In the genomic region with DNA sequence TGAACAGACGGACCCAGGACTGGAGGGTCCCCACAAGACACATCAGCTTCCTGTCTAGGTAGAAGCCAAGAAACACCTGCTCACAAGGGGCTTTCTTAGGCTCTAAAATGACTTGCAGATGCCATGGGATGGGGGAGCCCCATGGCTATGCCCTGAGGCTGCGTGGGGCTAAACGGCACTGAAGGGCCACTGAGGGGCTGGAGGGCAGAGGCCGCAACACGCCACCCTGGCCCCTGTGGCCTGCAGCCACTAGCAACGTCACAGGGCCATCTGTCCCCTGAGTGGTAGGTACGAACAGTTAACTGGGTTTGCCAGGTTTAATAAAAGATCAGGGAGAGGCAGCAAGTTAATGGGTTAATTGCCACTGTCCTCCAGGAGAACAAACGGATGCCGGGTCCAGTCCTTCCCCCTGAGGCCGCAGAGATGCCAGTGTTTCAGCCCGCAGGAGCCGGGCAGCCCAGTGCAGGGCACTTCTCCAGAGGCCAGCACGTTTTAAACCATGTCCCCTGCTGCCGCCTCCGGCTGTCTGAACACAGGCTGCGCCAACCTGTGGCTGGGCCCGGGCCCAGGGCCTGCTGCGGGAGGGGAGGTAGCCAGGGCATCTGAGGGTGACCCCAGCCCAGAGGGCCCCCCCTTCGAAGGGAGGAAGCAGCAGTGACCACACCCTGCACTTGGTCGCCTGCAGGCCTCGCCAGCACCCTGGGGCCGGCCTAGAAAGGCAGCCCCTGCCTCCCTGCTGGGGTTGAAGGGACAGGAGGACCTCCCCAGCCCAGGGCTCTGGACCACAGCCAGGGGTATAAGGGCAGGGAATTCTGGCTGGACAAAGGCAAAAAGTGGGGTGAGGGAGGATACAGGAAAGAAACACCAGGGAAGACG, we compare ENCODE assay signal across 11 cellular contexts.
DNase-seq lines count a peak whose midpoint lies in the region; ATAC-seq and TF ChIP-seq lines count a peak whose summit lies in the region.
"Had no signal": no experiment of that assay in that cellular context is flagged by ENCODE, and none has a peak within 500 bp of the region (broad histone marks: within the 10 kb centered on the region; RNA-seq: fewer than 3 reads in every experiment).

No MANE protein-coding gene starts in this region.

- peak overlapping the region in 1 of 2 experiments; percentile 20 for H3K4ac ChIP-seq in mesenchymal stem cell (ENCODE audit: low read depth in 1 of 2, low read length in 2 of 2)

- H3K4me1 ChIP-seq in endodermal cell (ENCODE audit: control insufficient read depth, insufficient read depth, low read length) (peaks cover 13% of the 10 kb centered on the region), mesenchymal stem cell (ENCODE audit: control insufficient read depth, insufficient read depth, low read depth, low read length) (peaks cover 53% of the 10 kb centered on the region)

- H3K4me2 ChIP-seq in mesenchymal stem cell (ENCODE audit: low read length, poor library complexity, severe bottlenecking) = no peak overlapping the region

- peaks cover 14% of the 10 kb centered on the region for H3K4me1 Mint-ChIP-seq in endodermal cell

- H2BK15ac ChIP-seq in mesenchymal stem cell (ENCODE audit: low read depth, poor library complexity, severe bottlenecking) = no peak overlapping the region

- peak overlapping the region; percentile 50 for H3K27ac Mint-ChIP-seq in endodermal cell
- H3K27ac Mint-ChIP-seq: activated CD4-positive, alpha-beta memory T cell treated with anti-CD3 and anti-CD28 coated beads, Interleukin-2, amount 10 ng/mL, durations not matched to agents 7 days and 5 days had no signal

- peak overlapping the region in 1 of 2 experiments; percentile 42 for H3K18ac ChIP-seq in mesenchymal stem cell (ENCODE audit: low read depth in 1 of 2, low read length in 2 of 2)

- no peak overlapping the region for H2BK120ac ChIP-seq in mesenchymal stem cell (ENCODE audit: low read depth, low read length)

- H3K4me3 Mint-ChIP-seq in endodermal cell = no peak overlapping the region
- H3K4me3 Mint-ChIP-seq: activated CD4-positive, alpha-beta memory T cell treated with anti-CD3 and anti-CD28 coated beads, Interleukin-2, amount 10 ng/mL, durations not matched to agents 7 days and 5 days had no signal

- no peak overlapping the region for H3K9ac ChIP-seq in endodermal cell (ENCODE audit: extremely low read depth, low read length, poor library complexity, severe bottlenecking)
- no peak overlapping the region for H3K9ac ChIP-seq in mesenchymal stem cell (ENCODE audit: low read length)

- peak overlapping the region in 1 of 2 experiments; percentile 16 for H2BK12ac ChIP-seq in mesenchymal stem cell (ENCODE audit: low read length in 2 of 2)

- H3K27me3 Mint-ChIP-seq in endodermal cell (ENCODE audit: insufficient read depth) = no peaks in the 10 kb centered on the region
- H3K27me3 Mint-ChIP-seq: activated CD4-positive, alpha-beta memory T cell treated with anti-CD3 and anti-CD28 coated beads, Interleukin-2, amount 10 ng/mL, durations not matched to agents 7 days and 5 days had no signal

- H3K27me3 ChIP-seq in endodermal cell (ENCODE audit: control insufficient read depth, insufficient read depth, low read length, poor library complexity, severe bottlenecking) (no peaks in the 10 kb centered on the region), mesenchymal stem cell (ENCODE audit: control insufficient read depth in 1 of 2, insufficient read depth in 1 of 2, low read length in 2 of 2) (no peaks in the 10 kb centered on the region)

- no peak overlapping the region for H4K91ac ChIP-seq in mesenchymal stem cell (ENCODE audit: low read length)

- peak overlapping the region in 1 of 2 experiments; percentile 88 for H3K14ac ChIP-seq in mesenchymal stem cell (ENCODE audit: low read length in 2 of 2)

- H2BK5ac ChIP-seq in mesenchymal stem cell (ENCODE audit: low read depth, low read length, poor library complexity, severe bottlenecking) = no peak overlapping the region

- H3K36me3 ChIP-seq in KOPT-K1 (ENCODE audit: insufficient read depth, low read length) (no peaks in the 10 kb centered on the region), endodermal cell (ENCODE audit: control insufficient read depth, insufficient read depth, low read length) (peaks cover 7% of the 10 kb centered on the region), mesenchymal stem cell (ENCODE audit: control insufficient read depth in 1 of 2, insufficient read depth in 2 of 2, low read depth in 1 of 2, low read length in 2 of 2) (peaks cover 21 to 58% of the 10 kb centered on the region in 2 experiments)
- H3K36me3 ChIP-seq: neutrophil had no signal

- no peak for TF ChIP-seq CTCF in endodermal cell (conservative IDR thresholded peaks at IDR 0.05)

- no peak overlapping the region for H2AFZ ChIP-seq in mesenchymal stem cell (ENCODE audit: low read depth, low read length)

- no peak overlapping the region for H3K23ac ChIP-seq in mesenchymal stem cell (ENCODE audit: low read length in 2 of 2)

- 90 to 92% methylated on average over 7 to 23 of the region's 23 CpGs for WGBS in endodermal cell (ENCODE audit: insufficient coverage in 1 of 2, insufficient read length in 1 of 2), 2 experiments
- WGBS in mesenchymal stem cell = 90% methylated on average over 22 of the region's 23 CpGs

- no peaks in the 10 kb centered on the region for H3K9me3 ChIP-seq in KOPT-K1 (ENCODE audit: insufficient read depth, low read length, poor library complexity, severe bottlenecking)
- no peaks in the 10 kb centered on the region for H3K9me3 ChIP-seq in endodermal cell (ENCODE audit: control insufficient read depth, low read length)
- H3K9me3 ChIP-seq in mesenchymal stem cell (ENCODE audit: control insufficient read depth, low read length) = no peaks in the 10 kb centered on the region
- H3K9me3 ChIP-seq: neutrophil had no signal

- no peak overlapping the region for H3K4me3 ChIP-seq in endodermal cell (ENCODE audit: low read length)
- no peak overlapping the region for H3K4me3 ChIP-seq in mesenchymal stem cell (ENCODE audit: insufficient read depth in 1 of 2, low read depth in 1 of 2, low read length in 2 of 2)

- no peak overlapping the region for H4K8ac ChIP-seq in mesenchymal stem cell (ENCODE audit: low read length)

- H3K79me1 ChIP-seq in mesenchymal stem cell (replicated peaks; ENCODE audit: low read length, poor library complexity, severe bottlenecking) = peaks cover 27% of the 10 kb centered on the region

- peak overlapping the region; percentile 73 for H2AK5ac ChIP-seq in mesenchymal stem cell (ENCODE audit: low read length, severe bottlenecking)

- DNase-seq in endodermal cell (no peak), mesenchymal stem cell (no peak), NCI-H524 (lab: John Stamatoyannopoulos, UW) (no peak), iPS-NIHi7 (ENCODE audit: extremely low spot score) (no peak)
- DNase-seq: activated CD4-positive, alpha-beta memory T cell treated with anti-CD3 and anti-CD28 coated beads, Interleukin-2, amount 10 ng/mL, durations not matched to agents 7 days and 5 days; NCI-H1694 treated with DMSO at 0.1 percent for 48 hours had no signal

- ATAC-seq in GM21515 (IDR thresholded peaks at IDR 0.05; ENCODE audit: unreplicated experiment) (no peak), GM18519 (IDR thresholded peaks at IDR 0.05; ENCODE audit: low FRiP score, unreplicated experiment) (no peak)

- peak overlapping the region; percentile 48 for H3K27ac ChIP-seq in KOPT-K1 (ENCODE audit: low read depth, low read length, poor library complexity, severe bottlenecking)
- peak overlapping the region; percentile 47 for H3K27ac ChIP-seq in endodermal cell (ENCODE audit: low read depth, low read length)
- peak overlapping the region; percentile 87 for H3K27ac ChIP-seq in mesenchymal stem cell (ENCODE audit: low read length, poor library complexity, severe bottlenecking)
- peak overlapping the region; percentile 87 for H3K27ac ChIP-seq in temporal lobe (ENCODE audit: low read depth, low read length)
- H3K27ac ChIP-seq: neutrophil had no signal

- no peaks in the 10 kb centered on the region for H3K9me3 Mint-ChIP-seq in endodermal cell
- H3K9me3 Mint-ChIP-seq: activated CD4-positive, alpha-beta memory T cell treated with anti-CD3 and anti-CD28 coated beads, Interleukin-2, amount 10 ng/mL, durations not matched to agents 7 days and 5 days had no signal

- H3K36me3 Mint-ChIP-seq in endodermal cell (ENCODE audit: low read depth) = peaks cover 22% of the 10 kb centered on the region
